8 cellular contexts compared by ENCODE assay signal in the genomic region with DNA sequence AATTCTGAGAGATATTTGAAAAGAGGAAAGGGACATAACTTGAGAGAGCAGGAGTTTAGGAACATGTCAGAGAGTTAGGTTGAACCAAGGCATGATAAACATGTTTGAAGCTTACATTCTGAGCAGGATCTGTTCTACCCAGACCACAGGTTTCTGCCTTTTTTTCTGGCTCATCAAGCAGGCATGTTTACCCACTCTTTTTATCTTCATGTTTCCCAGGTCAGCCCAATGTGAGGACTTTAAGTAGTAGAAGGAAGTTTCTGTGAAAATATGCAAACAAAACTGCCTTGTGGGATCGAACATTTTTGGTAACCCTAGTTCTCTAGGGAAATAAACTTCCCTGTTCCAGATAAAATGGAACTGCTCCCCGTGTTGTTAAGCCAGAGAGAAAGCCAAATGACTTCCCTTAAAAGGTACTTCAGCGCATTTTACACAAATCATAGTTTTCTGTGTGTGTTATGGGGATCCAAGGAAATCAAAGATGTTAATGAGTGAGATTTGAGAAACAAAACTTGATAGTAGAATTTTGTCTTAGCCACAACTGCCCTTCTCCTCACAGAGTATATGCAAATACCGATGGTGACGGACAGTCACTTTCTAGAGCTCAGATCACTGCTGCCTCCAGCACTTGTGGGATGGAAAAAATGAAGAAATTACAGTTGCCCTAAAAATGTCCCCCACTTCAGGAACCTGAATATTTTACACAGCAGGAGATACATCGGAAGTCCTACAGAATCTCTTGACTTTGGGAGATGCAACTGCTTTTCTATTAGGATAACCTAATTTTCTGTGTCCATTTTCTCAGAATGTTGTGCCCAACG. TPM values are rescaled to one million over a fixed set of nuclear protein-coding genes. Genes with fewer than 3 reads are reported as not detected.
A peak's percentile ranks its signal among the peaks of the same experiment; 100 is the strongest.
DNase-seq lines count a peak whose midpoint lies in the region; ATAC-seq and TF ChIP-seq lines count a peak whose summit lies in the region.

No MANE protein-coding gene starts in this region.

- no peaks in the 10 kb centered on the region for H3K9me3 Mint-ChIP-seq in stimulated activated naive CD8-positive, alpha-beta T cell treated with anti-CD3 and anti-CD28 coated beads, Interleukin-15, amount 100 ng/mL, for 72 hours

- 16 to 22% (median 19%) methylated on average over 7 of the region's 7 CpGs for WGBS in adrenal gland, 4 donors

- no peak for TF ChIP-seq CTCF in HL-60 (IDR thresholded peaks at IDR 0.05; ENCODE audit: insufficient read depth, low read length)
- TF ChIP-seq CTCF in adrenal gland (IDR thresholded peaks at IDR 0.05): no peak

- no peaks in the 10 kb centered on the region for H3K36me3 ChIP-seq in adrenal gland (replicated peaks in 1 of 2)
- no peaks in the 10 kb centered on the region for H3K36me3 ChIP-seq in iPS-20b (ENCODE audit: insufficient read depth, low read depth, low read length)

- H3K9me3 ChIP-seq in adrenal gland (replicated peaks in 1 of 3) (no peaks in the 10 kb centered on the region), iPS-20b (ENCODE audit: insufficient read depth, low read depth, low read length) (no peaks in the 10 kb centered on the region)

- H3K27ac Mint-ChIP-seq in stimulated activated naive CD8-positive, alpha-beta T cell treated with anti-CD3 and anti-CD28 coated beads, Interleukin-15, amount 100 ng/mL, for 72 hours: peak overlapping the region; percentile 100

- H3K4me1 ChIP-seq in adrenal gland (replicated peaks in 1 of 2) (peaks cover 24 to 37% of the 10 kb centered on the region in 2 donors), iPS-20b (ENCODE audit: insufficient read depth, low read length) (peaks cover 9% of the 10 kb centered on the region; the same call in 1 of the 2 replicates)

- intact Hi-C loops in adrenal gland (cut with DNase I): no loop called here

- peak overlapping the region; percentile 99 for H3K27ac ChIP-seq in HL-60 (replicated peaks)
- H3K27ac ChIP-seq in adrenal gland: peak overlapping the region; percentile 69 to 100 (median 95)
- no peak overlapping the region for H3K27ac ChIP-seq in iPS-20b (ENCODE audit: low read length)

- H3K27me3 ChIP-seq in HL-60 (ENCODE audit: insufficient read depth, poor library complexity, severe bottlenecking): no peaks in the 10 kb centered on the region
- no peaks in the 10 kb centered on the region for H3K27me3 ChIP-seq in adrenal gland
- peaks cover 17% of the 10 kb centered on the region for H3K27me3 ChIP-seq in iPS-20b (ENCODE audit: insufficient read depth, low read length)

- H3K9ac ChIP-seq in iPS-20b (ENCODE audit: low read depth, low read length): peak overlapping the region; percentile 77; the same call in 1 of the 2 replicates

- peak overlapping the region; percentile 97 to 98 for H3K4me3 Mint-ChIP-seq in stimulated activated naive CD8-positive, alpha-beta T cell treated with anti-CD3 and anti-CD28 coated beads, Interleukin-15, amount 100 ng/mL, for 72 hours

- H3K4me3 ChIP-seq in HL-60 (replicated peaks; ENCODE audit: insufficient read depth, low read length) (peak overlapping the region; percentile 77), adrenal gland (peak overlapping the region in 3 of 4 donors; percentile 89 to 99 (median 98)), iPS-20b (ENCODE audit: low read length) (peak overlapping the region; percentile 92)

- H3K4me1 Mint-ChIP-seq in stimulated activated naive CD8-positive, alpha-beta T cell treated with anti-CD3 and anti-CD28 coated beads, Interleukin-15, amount 100 ng/mL, for 72 hours: peaks cover 40% of the 10 kb centered on the region

- peak; percentile 53 for DNase-seq in NCI-H2171 treated with DMSO at 0.1 percent for 48 hours (lab: John Stamatoyannopoulos, UW)
- no peak for DNase-seq in NCI-H2171 (lab: John Stamatoyannopoulos, UW)
- no peak for DNase-seq in HL-60 (ENCODE audit: low read depth in 1 of 2, low spot score in 1 of 2)
- no peak for DNase-seq in adrenal gland
- DNase-seq in stimulated activated naive CD8-positive, alpha-beta T cell treated with anti-CD3 and anti-CD28 coated beads, Interleukin-15, amount 100 ng/mL, for 72 hours: no peak
- DNase-seq in NCI-H146 treated with DMSO at 0.1 percent for 48 hours (lab: John Stamatoyannopoulos, UW; ENCODE audit: unreplicated experiment): no peak
- DNase-seq in NCI-H1105 (lab: John Stamatoyannopoulos, UW): no peak

- no peaks in the 10 kb centered on the region for H3K27me3 Mint-ChIP-seq in stimulated activated naive CD8-positive, alpha-beta T cell treated with anti-CD3 and anti-CD28 coated beads, Interleukin-15, amount 100 ng/mL, for 72 hours

- ATAC-seq in stimulated activated naive CD8-positive, alpha-beta T cell treated with anti-CD3 and anti-CD28 coated beads, Interleukin-15, amount 100 ng/mL, for 72 hours: no peak

- TF ChIP-seq POLR2A in adrenal gland (IDR thresholded peaks at IDR 0.05): no peak

RNA-seq across cellular contexts. Expression of gene HIPK1, which starts 0.8 kb away (rescaled TPM):
- total RNA-seq in adrenal gland: 100 to 1,000 TPM in 1 of 8 donors, 10 to 100 TPM in 7; 57.1 to 102 (median 75.0) TPM
- polyA plus RNA-seq in adrenal gland: 10 to 100 TPM; 13.0 to 37.2 (median 13.1) TPM

RNA-seq across cellular contexts. Expression of gene DCLRE1B, which starts 23.2 kb away (rescaled TPM):
- total RNA-seq in adrenal gland: 1 to 10 TPM; 2.9 to 6.1 (median 4.5) TPM
- polyA plus RNA-seq in adrenal gland: 1 to 10 TPM; 1.1 to 3.3 (median 1.4) TPM

RNA-seq across cellular contexts. Expression of gene AP4B1, which starts 23.7 kb away (rescaled TPM):
- 10 to 100 TPM in 7 of 8 donors, 1 to 10 TPM in 1; 9.8 to 18.7 (median 13.7) TPM for total RNA-seq in adrenal gland
- polyA plus RNA-seq in adrenal gland: 10 to 100 TPM; 15.7 to 18.0 (median 16.0) TPM

RNA-seq across cellular contexts. Expression of gene BCL2L15, which starts 41.0 kb away (rescaled TPM):
- 1 to 10 TPM in 2 of 8 donors, under 1 TPM in 4, not detected in 2; 0.07 to 1.3 (median 0.20) TPM for total RNA-seq in adrenal gland
- under 1 TPM; 0.26 to 0.48 (median 0.34) TPM for polyA plus RNA-seq in adrenal gland

RNA-seq across cellular contexts. Expression of gene OLFML3, which starts 50.9 kb away (rescaled TPM):
- 10 to 100 TPM; 13.6 to 99.6 (median 38.8) TPM for total RNA-seq in adrenal gland
- 10 to 100 TPM; 20.7 to 33.4 (median 31.7) TPM for polyA plus RNA-seq in adrenal gland
